In the genomic region with DNA sequence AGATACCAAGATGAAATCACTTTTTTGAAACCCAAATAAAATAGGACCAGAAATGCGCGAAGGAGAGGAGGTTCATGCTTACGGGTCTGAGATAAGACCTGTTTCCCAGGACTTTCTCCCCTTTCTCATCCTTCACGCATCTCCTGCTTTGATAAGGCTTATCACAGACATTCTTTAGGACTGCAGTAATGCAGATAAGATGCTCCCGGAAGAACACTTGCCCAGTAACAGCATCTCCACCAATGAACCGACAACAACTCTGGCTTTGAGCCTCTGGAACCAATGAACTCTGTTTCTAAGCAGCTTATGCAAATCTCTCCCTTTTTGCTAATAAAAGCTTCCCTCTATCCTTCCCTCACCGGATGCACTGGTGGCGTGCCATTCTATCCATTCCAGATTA, we compare ENCODE assay signal across 2 cellular contexts.
TF ChIP-seq lines count a peak whose summit lies in the region.

No MANE protein-coding gene starts in this region.

TF ChIP-seq in IMR-90, 13 proteins besides CTCF, POLR2A, EP300 and RAD21:
- TF ChIP-seq FOS (IDR thresholded peaks at IDR 0.05; ENCODE audit: low read depth, low read length) (no peak), RFX5 (IDR thresholded peaks at IDR 0.05; ENCODE audit: low read depth, low read length) (peak; percentile 79)

TF ChIP-seq in SK-N-SH, 30 proteins besides CTCF, POLR2A, EP300 and RAD21:
- TF ChIP-seq RFX5 (IDR thresholded peaks at IDR 0.05; ENCODE audit: low read length) (peak; percentile 97), TEAD4 (IDR thresholded peaks at IDR 0.05; ENCODE audit: borderline replicate concordance, insufficient read depth) (no peak)
